9 cellular contexts compared by ENCODE assay signal in the genomic region with DNA sequence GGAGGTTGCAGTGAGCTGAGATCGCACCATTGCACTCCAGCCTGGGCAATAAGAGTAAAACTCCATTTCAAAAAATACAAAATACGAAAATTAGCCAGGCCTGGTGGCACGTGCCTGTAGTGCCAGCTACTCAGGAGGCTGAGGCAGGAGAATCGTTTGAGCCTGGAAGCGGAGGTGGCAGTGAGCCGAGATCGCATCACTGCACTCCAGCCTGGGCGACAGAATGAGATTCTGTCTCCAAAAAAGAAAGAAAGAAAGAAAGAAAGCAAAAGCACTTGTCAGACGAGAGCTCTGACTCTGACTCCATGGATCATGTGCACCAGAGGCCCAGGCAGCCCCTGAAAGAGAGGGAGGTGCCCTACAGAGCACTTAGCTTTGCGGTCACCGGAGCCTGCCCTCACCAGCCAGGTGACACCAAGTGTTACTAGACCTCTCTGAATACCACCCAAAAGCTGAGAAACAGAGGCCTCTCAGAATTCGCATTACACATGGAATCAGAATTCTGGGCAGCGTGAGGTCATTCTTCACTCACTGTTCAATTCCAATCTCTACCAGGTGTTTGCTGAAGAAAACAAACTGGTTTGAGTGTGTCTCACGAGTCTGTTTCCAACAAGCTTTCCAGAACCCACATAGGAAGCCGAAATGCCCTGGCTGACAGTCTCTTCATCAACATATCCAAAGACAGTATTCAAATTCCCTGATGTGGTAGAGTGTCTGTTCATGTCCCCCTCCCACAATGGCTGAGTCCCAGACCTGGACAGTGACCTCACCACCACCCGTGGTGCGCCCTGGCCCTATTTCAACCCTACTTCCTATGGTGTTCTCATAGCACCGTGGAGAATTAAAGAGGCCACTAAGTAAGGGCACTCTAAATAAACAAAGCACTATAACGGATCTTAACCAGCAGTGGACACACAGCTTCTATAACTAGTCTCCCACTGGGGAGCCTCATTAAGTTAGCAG. TPM values are rescaled to one million over a fixed set of nuclear protein-coding genes. Genes with fewer than 3 reads are reported as not detected.
DNase-seq lines count a peak whose midpoint lies in the region; ATAC-seq, FAIRE-seq and TF ChIP-seq lines count a peak whose summit lies in the region.
"Had no signal": no experiment of that assay in that cellular context is flagged by ENCODE, and none has a peak within 500 bp of the region (broad histone marks: within the 10 kb centered on the region; RNA-seq: fewer than 3 reads in every experiment).

No MANE protein-coding gene starts in this region.

- H3K36me3 ChIP-seq in SK-N-SH (replicated peaks in 1 of 2; ENCODE audit: control insufficient read depth in 1 of 2, insufficient read depth in 2 of 2, low read length in 1 of 2) (peaks cover 4 to 8% of the 10 kb centered on the region in 2 experiments), SJSA1 (peaks cover 17% of the 10 kb centered on the region), fibroblast of lung (ENCODE audit: control insufficient read depth, insufficient read depth, low read length) (peaks cover 8% of the 10 kb centered on the region), pancreas (peaks cover 0 to 12% (median 12%) of the 10 kb centered on the region in 3 donors)

- H3K9ac ChIP-seq in SK-N-SH (peak overlapping the region; percentile 96), fibroblast of lung (ENCODE audit: insufficient read depth, low read length) (peak overlapping the region; percentile 99)

- no peak for TF ChIP-seq CTCF in SK-N-SH (IDR thresholded peaks at IDR 0.05)
- TF ChIP-seq CTCF in fibroblast of lung (conservative IDR thresholded peaks at IDR 0.05 in 1 of 2, IDR thresholded peaks at IDR 0.05 in 1 of 2; ENCODE audit: low read depth in 1 of 2, low read length in 2 of 2) = no peak
- TF ChIP-seq CTCF in pancreas (IDR thresholded peaks at IDR 0.05) = no peak

- peak overlapping the region in 1 of 2 experiments; percentile 87; a peak in 2 of 4 replicates for H3K27ac ChIP-seq in SK-N-SH (ENCODE audit: low read depth in 2 of 2, low read length in 1 of 2)
- no peak overlapping the region for H3K27ac ChIP-seq in SJSA1
- peak overlapping the region; percentile 100 for H3K27ac ChIP-seq in fibroblast of lung (ENCODE audit: insufficient read depth, low read length)
- peak overlapping the region in 3 of 4 donors; percentile 16 to 97 (median 21) for H3K27ac ChIP-seq in pancreas

- 81% methylated on average over 15 of the region's 19 CpGs for WGBS in SK-N-SH (ENCODE audit: low lambda C conversion rate)
- 41 to 42% methylated on average over 19 of the region's 19 CpGs for WGBS in pancreas, 2 donors

- H3K4me3 ChIP-seq in SK-N-SH (ENCODE audit: low read depth in 2 of 2, low read length in 1 of 2) = peak overlapping the region; percentile 80 to 100
- H3K4me3 ChIP-seq in SJSA1 = peak overlapping the region; percentile 77
- H3K4me3 ChIP-seq in fibroblast of lung (replicated peaks in 1 of 4; ENCODE audit: control extremely low read depth in 1 of 4, insufficient read depth in 1 of 4, low read depth in 3 of 4, low read length in 4 of 4) = peak overlapping the region; percentile 85 to 98 (median 89)
- H3K4me3 ChIP-seq in pancreas = peak overlapping the region in 3 of 4 donors; percentile 99

- H3K4me1 ChIP-seq in SK-N-SH (ENCODE audit: control insufficient read depth in 1 of 2, insufficient read depth in 2 of 2, low read depth in 1 of 2, low read length in 1 of 2) (peaks cover 4 to 12% of the 10 kb centered on the region in 2 experiments; a peak in 3 of 4 replicates), SJSA1 (replicated peaks) (peaks cover 11% of the 10 kb centered on the region), fibroblast of lung (ENCODE audit: control insufficient read depth, extremely low read depth, insufficient read depth, low read length) (peaks cover 2% of the 10 kb centered on the region), pancreas (peaks cover 0 to 6% (median 0%) of the 10 kb centered on the region in 3 donors)

- CTCF ChIA-PET in SK-N-SH (lab: Yijun Ruan, JAX) = interaction anchor here (1.0 to 1.3 kb wide), 3 partner anchors 9 to 244 kb away, joined by 3 to 4 read pairs (median 3); no protein-coding TSS in a partner anchor

- no peaks in the 10 kb centered on the region for H3K9me3 ChIP-seq in SK-N-SH
- H3K9me3 ChIP-seq in SJSA1 (replicated peaks) = no peaks in the 10 kb centered on the region
- no peaks in the 10 kb centered on the region for H3K9me3 ChIP-seq in fibroblast of lung (ENCODE audit: control insufficient read depth, insufficient read depth, low read depth, low read length)
- no peaks in the 10 kb centered on the region for H3K9me3 ChIP-seq in pancreas

- H2AFZ ChIP-seq in SK-N-SH (ENCODE audit: low read depth) (no peak overlapping the region), fibroblast of lung (ENCODE audit: low read length) (no peak overlapping the region)

- FAIRE-seq in pancreas (lab: Jason Lieb, UNC) = no peak
- FAIRE-seq: endometrium had no signal

- H3K9me2 ChIP-seq in SK-N-SH = no peaks in the 10 kb centered on the region

- no peaks in the 10 kb centered on the region for H3F3A ChIP-seq in SK-N-SH (replicated peaks; ENCODE audit: insufficient read depth)

- no peak for TF ChIP-seq RAD21 in SK-N-SH (IDR thresholded peaks at IDR 0.05; ENCODE audit: low read length)

- H3K79me2 ChIP-seq in SK-N-SH (ENCODE audit: insufficient read depth) (peaks cover 47% of the 10 kb centered on the region), fibroblast of lung (ENCODE audit: control insufficient read depth, insufficient read depth, low read length) (peaks cover 54% of the 10 kb centered on the region)

- H3K4me2 ChIP-seq in SK-N-SH = peak overlapping the region; percentile 99
- peak overlapping the region; percentile 99 for H3K4me2 ChIP-seq in fibroblast of lung (ENCODE audit: extremely low read depth, insufficient read depth, low read length)

- H4K20me1 ChIP-seq in SK-N-SH (ENCODE audit: insufficient read depth) (peaks cover 21% of the 10 kb centered on the region), fibroblast of lung (ENCODE audit: control insufficient read depth, extremely low read depth, insufficient read depth, low read length) (peaks cover 5% of the 10 kb centered on the region)

- intact Hi-C loops in pancreas (cut with DNase I) = no loop called here

- DNase-seq in SK-N-SH (no peak), SJSA1 (ENCODE audit: low read depth in 1 of 2, low spot score in 2 of 2) (no peak), fibroblast of lung (ENCODE audit: low read depth in 2 of 2) (peak; percentile 18 to 73), pancreas (no peak), iPS-NIHi11 (ENCODE audit: low spot score) (no peak), D341Med (ENCODE audit: low spot score) (no peak)

- H3K27me3 ChIP-seq in SK-N-SH (ENCODE audit: insufficient read depth) = no peaks in the 10 kb centered on the region
- no peaks in the 10 kb centered on the region for H3K27me3 ChIP-seq in SJSA1 (replicated peaks)
- H3K27me3 ChIP-seq in fibroblast of lung (ENCODE audit: control insufficient read depth, insufficient read depth, low read length) = no peaks in the 10 kb centered on the region
- no peaks in the 10 kb centered on the region for H3K27me3 ChIP-seq in pancreas

- ATAC-seq in SK-N-SH treated with all-trans-retinoic acid at 6 μM for 48 hours = no peak
- peak in 1 of 4 donors; percentile 3 for ATAC-seq in pancreas
- ATAC-seq in HG03175 (IDR thresholded peaks at IDR 0.05; ENCODE audit: unreplicated experiment) = no peak

- no peak for TF ChIP-seq EP300 in SK-N-SH (IDR thresholded peaks at IDR 0.05; ENCODE audit: borderline replicate concordance in 1 of 2, low read depth in 1 of 2, low read length in 1 of 2)

- POLR2A ChIA-PET in SK-N-SH (lab: Yijun Ruan, JAX) = no interaction called here

TF ChIP-seq in SK-N-SH, 30 proteins besides CTCF, POLR2A, EP300 and RAD21 (continues in another document):
- TF ChIP-seq NRF1 (IDR thresholded peaks at IDR 0.05; ENCODE audit: low read depth, low read length) = no peak

TF ChIP-seq in SK-N-SH treated with all-trans-retinoic acid at 6 μM for 48 hours, 23 proteins besides CTCF, POLR2A, EP300 and RAD21 (continues in another document):
- TF ChIP-seq BACH2 (CRISPR knock-in tag; IDR thresholded peaks at IDR 0.05; ENCODE audit: borderline replicate concordance) (no peak), ISL1 (CRISPR knock-in tag; IDR thresholded peaks at IDR 0.05) (no peak), GLIS3 (CRISPR knock-in tag; IDR thresholded peaks at IDR 0.05) (no peak), RARB (CRISPR knock-in tag; IDR thresholded peaks at IDR 0.05) (no peak)

RNA-seq across cellular contexts. Expression of a gene that starts 1.5 kb away (rescaled TPM):
- polyA plus RNA-seq in SK-N-SH (2012; rRNA removed) = 14.6 and 18.0 TPM in 2 replicates
- 3.8 and 5.7 TPM in 2 replicates for polyA plus RNA-seq in SK-N-SH (2012; cell fraction: cytosol; rRNA removed)
- polyA plus RNA-seq in SK-N-SH (2012; cell fraction: nucleus; rRNA removed) = 83.5 and 87.5 TPM in 2 replicates
- total RNA-seq in SJSA1 (2014; rRNA removed; shearing (Covaris generic)) = 14.3 and 18.6 TPM in 2 replicates
- 66.5 and 68.5 TPM in 2 replicates for total RNA-seq in fibroblast of lung
- 16.4 and 17.5 TPM in 2 replicates for polyA plus RNA-seq in fibroblast of lung
- polyA plus RNA-seq in fibroblast of lung (2012) = 28.3 and 34.2 TPM in 2 replicates
- polyA minus RNA-seq in fibroblast of lung (ENCODE audit: low replicate concordance) = 54.8 and 71.1 TPM in 2 replicates
- 10 to 100 TPM; 14.1 to 42.1 (median 16.8) TPM for total RNA-seq in pancreas
- 10 to 100 TPM; 27.2 to 30.1 TPM for polyA plus RNA-seq in pancreas

RNA-seq across cellular contexts. Expression of a gene that starts 29.4 kb away (rescaled TPM):
- polyA plus RNA-seq in SK-N-SH (2012; rRNA removed) (3.7 and 4.5 TPM in 2 replicates), fibroblast of lung (2.5 and 4.7 TPM in 2 replicates), pancreas (1 to 10 TPM; 2.3 to 3.4 TPM)
- polyA plus RNA-seq in SK-N-SH (2012; cell fraction: cytosol; rRNA removed) = 4.3 and 4.9 TPM in 2 replicates
- 3.8 and 6.5 TPM in 2 replicates for polyA plus RNA-seq in SK-N-SH (2012; cell fraction: nucleus; rRNA removed)
- 1.0 and 1.1 TPM in 2 replicates for total RNA-seq in SJSA1 (2014; rRNA removed; shearing (Covaris generic))
- total RNA-seq in fibroblast of lung (6.7 and 7.8 TPM in 2 replicates), pancreas (1 to 10 TPM; 1.5 to 3.4 (median 2.3) TPM)
- polyA plus RNA-seq in fibroblast of lung (2012) = 1.5 and 3.6 TPM in 2 replicates
- polyA minus RNA-seq in fibroblast of lung (ENCODE audit: low replicate concordance) = 0.47 and 2.8 TPM in 2 replicates

RNA-seq across cellular contexts. Expression of a gene that starts 45.6 kb away (rescaled TPM):
- polyA plus RNA-seq in SK-N-SH (2012; rRNA removed) = 64.8 and 76.7 TPM in 2 replicates
- 80.7 and 83.8 TPM in 2 replicates for polyA plus RNA-seq in SK-N-SH (2012; cell fraction: cytosol; rRNA removed)
- polyA plus RNA-seq in SK-N-SH (2012; cell fraction: nucleus; rRNA removed) = 44.8 and 69.0 TPM in 2 replicates
- total RNA-seq in SJSA1 (2014; rRNA removed; shearing (Covaris generic)) = 132 and 182 TPM in 2 replicates
- total RNA-seq in fibroblast of lung = 59.8 and 62.3 TPM in 2 replicates
- 80.6 and 99.6 TPM in 2 replicates for polyA plus RNA-seq in fibroblast of lung
- 54.4 and 78.9 TPM in 2 replicates for polyA plus RNA-seq in fibroblast of lung (2012)
- 34.9 and 47.1 TPM in 2 replicates for polyA minus RNA-seq in fibroblast of lung (ENCODE audit: low replicate concordance)
- 10 to 100 TPM; 24.7 to 51.1 (median 31.5) TPM for total RNA-seq in pancreas
- polyA plus RNA-seq in pancreas = 10 to 100 TPM; 17.6 to 37.9 TPM

Comparison
In these comparisons a context has a peak if more than half of its experiments do, and no peak if none do; other contexts are left out.
1. DNase-seq: peak in fibroblast of lung (2 of 2); none in SK-N-SH (single experiment), SJSA1 (0 of 2), pancreas (0 of 6), iPS-NIHi11 (single experiment) and D341Med (single experiment).
2. Peak in every context shown above with its lines, with median percentiles within 50 percentile points of each other: H3K4me3 ChIP-seq.